ENCODE assay signal across 1 cellular context in genomic region chr1:224613486-224613885, GRCh38.
"Had no signal": no experiment of that assay in that cellular context is flagged by ENCODE, and none has a peak within 500 bp of the region (broad histone marks: within the 10 kb centered on the region; RNA-seq: fewer than 3 reads in every experiment).

No MANE protein-coding gene starts in this region.

- ATAC-seq: GM12878 had no signal

- H3K4me3 ChIP-seq: GM12878 had no signal
